Comparison of ENCODE assay signal across 21 cellular contexts in genomic region chr1:111242805-111243523, GRCh38. TPM values are rescaled to one million over a fixed set of nuclear protein-coding genes. Genes with fewer than 3 reads are reported as not detected.
A peak's percentile ranks its signal among the peaks of the same experiment; 100 is the strongest.
DNase-seq lines count a peak whose midpoint lies in the region; ATAC-seq, FAIRE-seq and TF ChIP-seq lines count a peak whose summit lies in the region.
"Had no signal": no experiment of that assay in that cellular context is flagged by ENCODE, and none has a peak within 500 bp of the region (broad histone marks: within the 10 kb centered on the region; RNA-seq: fewer than 3 reads in every experiment).

No MANE protein-coding gene starts in this region.

- H4K20me1 ChIP-seq in endothelial cell of umbilical vein (replicated peaks; ENCODE audit: control insufficient read depth, extremely low read depth, insufficient read depth, low read length), result no peaks in the 10 kb centered on the region

- H3K4me3 Mint-ChIP-seq in activated CD4-positive, alpha-beta T cell treated with anti-CD3 and anti-CD28 coated beads, Interleukin-2, amount 10 ng/mL, durations not matched to agents 7 days and 5 days, result no peak overlapping the region
- H3K4me3 Mint-ChIP-seq: CD4-positive, alpha-beta memory T cell had no signal

- BruUV-seq in endothelial cell of umbilical vein (replicated peaks; lab: Mats Ljungman, UMichigan), result no TSS peak

- H3K27me3 Mint-ChIP-seq in activated CD4-positive, alpha-beta T cell treated with anti-CD3 and anti-CD28 coated beads, Interleukin-2, amount 10 ng/mL, durations not matched to agents 7 days and 5 days, result no peaks in the 10 kb centered on the region
- H3K27me3 Mint-ChIP-seq: CD4-positive, alpha-beta memory T cell had no signal

- peak overlapping the region; percentile 5 for H3K27ac Mint-ChIP-seq in activated CD4-positive, alpha-beta T cell treated with anti-CD3 and anti-CD28 coated beads, Interleukin-2, amount 10 ng/mL, durations not matched to agents 7 days and 5 days

- H3K4me2 ChIP-seq in endothelial cell of umbilical vein (ENCODE audit: insufficient read depth, low read length), result no peak overlapping the region

- no peaks in the 10 kb centered on the region for H3K4me1 Mint-ChIP-seq in activated CD4-positive, alpha-beta T cell treated with anti-CD3 and anti-CD28 coated beads, Interleukin-2, amount 10 ng/mL, durations not matched to agents 7 days and 5 days

- H3K27ac ChIP-seq in endothelial cell of umbilical vein (ENCODE audit: insufficient read depth, low read depth, low read length) (no peak overlapping the region), spleen (peak overlapping the region in 6 of 8 donors; percentile 31 to 59 (median 46))

- H3K9ac ChIP-seq in endothelial cell of umbilical vein (replicated peaks; ENCODE audit: extremely low read depth, insufficient read depth, low read length), result no peak overlapping the region

- peaks cover 0 to 1% of the 10 kb centered on the region in 2 experiments for H3K27me3 ChIP-seq in endothelial cell of umbilical vein (ENCODE audit: control insufficient read depth in 2 of 2, insufficient read depth in 2 of 2, low read length in 2 of 2)
- no peaks in the 10 kb centered on the region for H3K27me3 ChIP-seq in spleen (replicated peaks in 1 of 7)

- ATAC-seq in HG02623 (IDR thresholded peaks at IDR 0.05; ENCODE audit: unreplicated experiment), result no peak
- ATAC-seq in GM21723 (IDR thresholded peaks at IDR 0.05; ENCODE audit: unreplicated experiment), result no peak

- no peaks in the 10 kb centered on the region for H3K9me3 Mint-ChIP-seq in activated CD4-positive, alpha-beta T cell treated with anti-CD3 and anti-CD28 coated beads, Interleukin-2, amount 10 ng/mL, durations not matched to agents 7 days and 5 days
- H3K9me3 Mint-ChIP-seq: CD4-positive, alpha-beta memory T cell had no signal

- no peaks in the 10 kb centered on the region for H3K4me1 ChIP-seq in endothelial cell of umbilical vein (ENCODE audit: control insufficient read depth, extremely low read depth, insufficient read depth, low read length)
- peaks cover 0 to 15% (median 5%) of the 10 kb centered on the region in 6 donors for H3K4me1 ChIP-seq in spleen

- CTCF ChIA-PET in activated CD4-positive, alpha-beta T cell treated with anti-CD3 and anti-CD28 coated beads, Interleukin-2, amount 10 ng/mL, durations not matched to agents 7 days and 5 days (lab: Charles Lee), result interaction anchor here (1.1 to 1.5 kb wide), 3 partner anchors 10 to 45 kb away, joined by 3 to 4 read pairs (median 3); no protein-coding TSS in a partner anchor
- CTCF ChIA-PET in endothelial cell of umbilical vein (lab: Charles Lee), result no interaction called here

- TF ChIP-seq CTCF in endothelial cell of umbilical vein (IDR thresholded peaks at IDR 0.05; ENCODE audit: extremely low read depth in 1 of 2, insufficient read depth in 1 of 2, low read depth in 1 of 2, low read length in 2 of 2) (no peak), spleen (IDR thresholded peaks at IDR 0.05 in 8 of 11, conservative IDR thresholded peaks at IDR 0.05 in 3 of 11) (no peak)

- 49 to 63% (median 52%) methylated on average over 4 of the region's 4 CpGs for WGBS in spleen, 5 donors

- no peak for DNase-seq in activated CD4-positive, alpha-beta T cell treated with anti-CD3 and anti-CD28 coated beads, Interleukin-2, amount 10 ng/mL, durations not matched to agents 7 days and 5 days
- DNase-seq in activated CD4-positive, alpha-beta T cell treated with anti-CD3 and anti-CD28 coated beads, Interleukin-2, amount 50 U/mL, for 4 hours, result no peak
- DNase-seq in endothelial cell of umbilical vein (ENCODE audit: low read depth, low spot score) (peak; percentile 9), kidney tubule cell (ENCODE audit: low spot score) (peak; percentile 52), spleen (no peak), GDM1 (lab: John Stamatoyannopoulos, UW) (no peak)
- DNase-seq: 8988T; CD4-positive, alpha-beta memory T cell; H7; NCI-H1417 treated with DMSO at 0.1 percent for 48 hours; NCI-H2029; NCI-H2171; NCI-H82; SHP77 treated with DMSO at 0.1 percent for 48 hours had no signal

- H3K4me3 ChIP-seq in endothelial cell of umbilical vein (replicated peaks in 1 of 3; ENCODE audit: insufficient read depth in 1 of 3, low read depth in 1 of 3, low read length in 3 of 3) (no peak overlapping the region), spleen (no peak overlapping the region)

- H3K36me3 Mint-ChIP-seq in activated CD4-positive, alpha-beta T cell treated with anti-CD3 and anti-CD28 coated beads, Interleukin-2, amount 10 ng/mL, durations not matched to agents 7 days and 5 days (ENCODE audit: low read depth), result peaks cover 52% of the 10 kb centered on the region

- no peak for FAIRE-seq in endothelial cell of umbilical vein (lab: Jason Lieb, UNC)
- FAIRE-seq: RCC 7860 had no signal

- POLR2A ChIA-PET in activated CD4-positive, alpha-beta T cell treated with anti-CD3 and anti-CD28 coated beads, Interleukin-2, amount 10 ng/mL, durations not matched to agents 7 days and 5 days (lab: Charles Lee), result no interaction called here
- POLR2A ChIA-PET in endothelial cell of umbilical vein (lab: Charles Lee), result no interaction called here

- no peaks in the 10 kb centered on the region for H3K9me1 ChIP-seq in endothelial cell of umbilical vein (replicated peaks; ENCODE audit: control insufficient read depth, extremely low read depth, insufficient read depth, low read length)

- H3K79me2 ChIP-seq in endothelial cell of umbilical vein (ENCODE audit: control insufficient read depth, insufficient read depth, low read length), result no peaks in the 10 kb centered on the region

- dilution Hi-C loops in endothelial cell of umbilical vein (cut with MboI; ENCODE audit: extremely low pct_ligation_motif_present, low sequenced_read_pairs), result no loop called here

- intact Hi-C loops in endothelial cell of umbilical vein (cut with micrococcal nuclease) (no loop called here), spleen (cut with DNase I; ENCODE audit: low total_unique reads) (no loop called here)

- H3K9me3 ChIP-seq in endothelial cell of umbilical vein (replicated peaks; ENCODE audit: control insufficient read depth, insufficient read depth, low read length), result no peaks in the 10 kb centered on the region
- no peaks in the 10 kb centered on the region for H3K9me3 ChIP-seq in spleen

- TF ChIP-seq POLR2A in endothelial cell of umbilical vein (IDR thresholded peaks at IDR 0.05; ENCODE audit: low read depth, low read length) (no peak), spleen (IDR thresholded peaks at IDR 0.05) (no peak)

- no peak overlapping the region for H2AFZ ChIP-seq in endothelial cell of umbilical vein (ENCODE audit: low read depth, low read length)

- H3K36me3 ChIP-seq in endothelial cell of umbilical vein (ENCODE audit: control insufficient read depth in 2 of 2, extremely low read depth in 1 of 2, insufficient read depth in 2 of 2, low read length in 2 of 2) (no peaks in the 10 kb centered on the region), spleen (peaks cover 0 to 13% (median 0%) of the 10 kb centered on the region in 6 donors)

TF ChIP-seq in endothelial cell of umbilical vein, 7 proteins besides CTCF, POLR2A, EP300 and RAD21:
- no peak for TF ChIP-seq POLR2AphosphoS5 (IDR thresholded peaks at IDR 0.05; ENCODE audit: insufficient read depth, low read depth, low read length)
TF ChIP-seq in endothelial cell of umbilical vein: peak in this region for 0.

RNA-seq across cellular contexts. Expression of gene CHI3L2, which starts 15.5 kb away (rescaled TPM):
- 10 to 100 TPM; 48.2 to 56.0 TPM for total RNA-seq in activated CD4-positive, alpha-beta T cell treated with anti-CD3 and anti-CD28 coated beads, Interleukin-2, amount 10 ng/mL, durations not matched to agents 7 days and 5 days
- total RNA-seq in endothelial cell of umbilical vein, result not detected in 2 replicates
- polyA plus RNA-seq in endothelial cell of umbilical vein, result not detected in 2 replicates
- polyA plus RNA-seq in endothelial cell of umbilical vein (2011; cell fraction: cytosol; rRNA removed), result not detected in 2 replicates
- polyA plus RNA-seq in endothelial cell of umbilical vein (2011; cell fraction: nucleus; rRNA removed), result not detected in 2 replicates
- polyA plus RNA-seq in endothelial cell of umbilical vein (2012), result not detected in 2 replicates
- polyA minus RNA-seq in endothelial cell of umbilical vein, result 0.08 TPM in 1 of 2 replicates, not detected in the other
- polyA minus RNA-seq in endothelial cell of umbilical vein (2011; cell fraction: cytosol; rRNA and poly(A)+ RNA removed), result not detected
- polyA minus RNA-seq in endothelial cell of umbilical vein (2011; cell fraction: nucleus; rRNA and poly(A)+ RNA removed), result not detected in 2 replicates
- total RNA-seq in spleen, result 10 to 100 TPM in 6 of 7 donors, 1 to 10 TPM in 1; 6.0 to 58.3 (median 25.6) TPM
- 100 to 1,000 TPM in 1 of 3 donors, 10 to 100 TPM in 2; 40.1 to 159 (median 59.2) TPM for polyA plus RNA-seq in spleen
- total RNA-seq: H7 had no signal

RNA-seq across cellular contexts. Expression of gene DENND2D, which starts 42.5 kb away (rescaled TPM):
- total RNA-seq in activated CD4-positive, alpha-beta T cell treated with anti-CD3 and anti-CD28 coated beads, Interleukin-2, amount 10 ng/mL, durations not matched to agents 7 days and 5 days, result 100 to 1,000 TPM; 329 to 349 TPM
- total RNA-seq in endothelial cell of umbilical vein, result 0.42 and 1.00 TPM in 2 replicates
- polyA plus RNA-seq in endothelial cell of umbilical vein, result 0.30 and 0.41 TPM in 2 replicates
- 0.21 TPM in 2 replicates for polyA plus RNA-seq in endothelial cell of umbilical vein (2011; cell fraction: cytosol; rRNA removed)
- 0.46 and 0.53 TPM in 2 replicates for polyA plus RNA-seq in endothelial cell of umbilical vein (2011; cell fraction: nucleus; rRNA removed)
- 0.99 and 1.3 TPM in 2 replicates for polyA plus RNA-seq in endothelial cell of umbilical vein (2012)
- polyA minus RNA-seq in endothelial cell of umbilical vein, result 0.47 and 0.97 TPM in 2 replicates
- polyA minus RNA-seq in endothelial cell of umbilical vein (2011; cell fraction: cytosol; rRNA and poly(A)+ RNA removed), result 4.6 TPM
- polyA minus RNA-seq in endothelial cell of umbilical vein (2011; cell fraction: nucleus; rRNA and poly(A)+ RNA removed), result 0.38 and 0.67 TPM in 2 replicates
- 100 to 1,000 TPM; 127 to 182 (median 153) TPM for total RNA-seq in spleen
- 100 to 1,000 TPM in 2 of 3 donors, 10 to 100 TPM in 1; 90.3 to 106 (median 101) TPM for polyA plus RNA-seq in spleen
- total RNA-seq: H7, HT1080 had no signal

RNA-seq across cellular contexts. Expression of gene CHIA, which starts 47.7 kb away (rescaled TPM):
- total RNA-seq in activated CD4-positive, alpha-beta T cell treated with anti-CD3 and anti-CD28 coated beads, Interleukin-2, amount 10 ng/mL, durations not matched to agents 7 days and 5 days, result not detected
- total RNA-seq in endothelial cell of umbilical vein (not detected in 2 replicates), spleen (not detected)
- polyA plus RNA-seq in endothelial cell of umbilical vein (not detected in 2 replicates), spleen (under 1 TPM in 1 of 3 donors, not detected in 2; 0.14 TPM)
- not detected in 2 replicates for polyA plus RNA-seq in endothelial cell of umbilical vein (2011; cell fraction: cytosol; rRNA removed)
- polyA plus RNA-seq in endothelial cell of umbilical vein (2011; cell fraction: nucleus; rRNA removed), result not detected in 2 replicates
- not detected in 2 replicates for polyA plus RNA-seq in endothelial cell of umbilical vein (2012)
- not detected in 2 replicates for polyA minus RNA-seq in endothelial cell of umbilical vein
- not detected for polyA minus RNA-seq in endothelial cell of umbilical vein (2011; cell fraction: cytosol; rRNA and poly(A)+ RNA removed)
- not detected in 2 replicates for polyA minus RNA-seq in endothelial cell of umbilical vein (2011; cell fraction: nucleus; rRNA and poly(A)+ RNA removed)
- total RNA-seq: CD4-positive, alpha-beta memory T cell; H7; HT1080; LHCN-M2; NCI-H460 had no signal
- polyA plus RNA-seq: BJ; CD4-positive, alpha-beta memory T cell had no signal

Comparison
In these comparisons a context has a peak if more than half of its experiments do, and no peak if none do; other contexts are left out.
1. DNase-seq: peak in endothelial cell of umbilical vein (single experiment) and kidney tubule cell (single experiment); none in activated CD4-positive, alpha-beta T cell treated with anti-CD3 and anti-CD28 coated beads, Interleukin-2, amount 10 ng/mL, durations not matched to agents 7 days and 5 days (single experiment), activated CD4-positive, alpha-beta T cell treated with anti-CD3 and anti-CD28 coated beads, Interleukin-2, amount 50 U/mL, for 4 hours (0 of 2), spleen (single experiment) and GDM1 (single experiment).
2. RNA of gene DENND2D, which starts 42.5 kb away (total RNA-seq): 329 to 349 TPM in activated CD4-positive, alpha-beta T cell treated with anti-CD3 and anti-CD28 coated beads, Interleukin-2, amount 10 ng/mL, durations not matched to agents 7 days and 5 days and 127 to 182 TPM in spleen; 0.42 to 1.00 TPM in endothelial cell of umbilical vein; every median in the first group is over 10 times any median in the second.